ENCODE assay signal across 8 cellular contexts in genomic region chr13:48078251-48078656, GRCh38. TPM values are rescaled to one million over a fixed set of nuclear protein-coding genes. Genes with fewer than 3 reads are reported as not detected.
DNase-seq lines count a peak whose midpoint lies in the region; ATAC-seq and TF ChIP-seq lines count a peak whose summit lies in the region.

No MANE protein-coding gene starts in this region.

- H3K27me3 ChIP-seq in spleen (replicated peaks in 1 of 7) = no peaks in the 10 kb centered on the region

- H3K27me3 Mint-ChIP-seq in activated T-helper 2 cell treated with anti-CD3 and anti-CD28 coated beads, Interferon-gamma antibody, Interleukin-2, Interleukin-4, amounts not matched to agents 10 μg/mL and 5 μg/mL and 100 μg/mL, durations not matched to agents 14 hours and 24 hours and 36 hours (ENCODE audit: low read depth) = no peaks in the 10 kb centered on the region

- H3K4me1 Mint-ChIP-seq in activated T-helper 2 cell treated with anti-CD3 and anti-CD28 coated beads, Interferon-gamma antibody, Interleukin-2, Interleukin-4, amounts not matched to agents 10 μg/mL and 5 μg/mL and 100 μg/mL, durations not matched to agents 14 hours and 24 hours and 36 hours (ENCODE audit: low read depth) = peaks cover 2% of the 10 kb centered on the region

- H3K36me3 Mint-ChIP-seq in activated T-helper 2 cell treated with anti-CD3 and anti-CD28 coated beads, Interferon-gamma antibody, Interleukin-2, Interleukin-4, amounts not matched to agents 10 μg/mL and 5 μg/mL and 100 μg/mL, durations not matched to agents 14 hours and 24 hours and 36 hours (ENCODE audit: low read depth) = peaks cover 85% of the 10 kb centered on the region

- H3K9me3 Mint-ChIP-seq in activated T-helper 2 cell treated with anti-CD3 and anti-CD28 coated beads, Interferon-gamma antibody, Interleukin-2, Interleukin-4, amounts not matched to agents 10 μg/mL and 5 μg/mL and 100 μg/mL, durations not matched to agents 14 hours and 24 hours and 36 hours = peaks cover 4% of the 10 kb centered on the region

- TF ChIP-seq CTCF in spleen (IDR thresholded peaks at IDR 0.05 in 8 of 11, conservative IDR thresholded peaks at IDR 0.05 in 3 of 11) (peak in 7 of 11 experiments; percentile 12 to 50 (median 26)), foreskin fibroblast (IDR thresholded peaks at IDR 0.05; ENCODE audit: low read depth, low read length) (no peak)

- peaks cover 0 to 8% (median 2%) of the 10 kb centered on the region in 6 donors for H3K4me1 ChIP-seq in spleen

- no peak for TF ChIP-seq POLR2A in spleen (IDR thresholded peaks at IDR 0.05)

- H3K36me3 ChIP-seq in spleen = peaks cover 0 to 100% (median 90%) of the 10 kb centered on the region in 6 donors

- H3K27ac ChIP-seq in spleen = peak overlapping the region in 4 of 8 donors; percentile 8 to 53 (median 20)

- peaks cover 0 to 4% (median 0%) of the 10 kb centered on the region in 8 donors for H3K9me3 ChIP-seq in spleen

- 28 to 44% (median 38%) methylated on average over 2 of the region's 2 CpGs for WGBS in spleen, 5 donors

- H3K4me3 ChIP-seq in spleen (no peak overlapping the region), foreskin fibroblast (ENCODE audit: low read depth in 1 of 2, low read length in 2 of 2) (no peak overlapping the region)

- intact Hi-C loops in activated T-helper 2 cell treated with anti-CD3 and anti-CD28 coated beads, Interferon-gamma antibody, Interleukin-2, Interleukin-4, amounts not matched to agents 10 μg/mL and 5 μg/mL and 100 μg/mL, durations not matched to agents 14 hours and 24 hours and 36 hours (cut with micrococcal nuclease) = no loop called here
- intact Hi-C loops in spleen (cut with DNase I; ENCODE audit: low total_unique reads) = no loop called here

- DNase-seq in DMS53 (lab: John Stamatoyannopoulos, UW) (peak; percentile 27), DMS53 treated with DMSO at 0.1 percent for 48 hours (lab: John Stamatoyannopoulos, UW; ENCODE audit: unreplicated experiment) (no peak), spleen (no peak), NCI-H1105 treated with DMSO at 0.1 percent for 48 hours (lab: John Stamatoyannopoulos, UW) (no peak), foreskin fibroblast (no peak)
- DNase-seq in activated T-helper 2 cell treated with anti-CD3 and anti-CD28 coated beads, Interferon-gamma antibody, Interleukin-2, Interleukin-4, amounts not matched to agents 10 μg/mL and 5 μg/mL and 100 μg/mL, durations not matched to agents 14 hours and 24 hours and 36 hours (ENCODE audit: low spot score) = no peak

- ATAC-seq in GM21526 (IDR thresholded peaks at IDR 0.05; ENCODE audit: low FRiP score, unreplicated experiment) (peak; percentile 95), HG03575 (IDR thresholded peaks at IDR 0.05; ENCODE audit: extremely low read depth, insufficient number of reproducible peaks, low FRiP score, unreplicated experiment) (peak; percentile 83)

- H3K27ac Mint-ChIP-seq in activated T-helper 2 cell treated with anti-CD3 and anti-CD28 coated beads, Interferon-gamma antibody, Interleukin-2, Interleukin-4, amounts not matched to agents 10 μg/mL and 5 μg/mL and 100 μg/mL, durations not matched to agents 14 hours and 24 hours and 36 hours = peak overlapping the region; percentile 22

- H3K4me3 Mint-ChIP-seq in activated T-helper 2 cell treated with anti-CD3 and anti-CD28 coated beads, Interferon-gamma antibody, Interleukin-2, Interleukin-4, amounts not matched to agents 10 μg/mL and 5 μg/mL and 100 μg/mL, durations not matched to agents 14 hours and 24 hours and 36 hours (ENCODE audit: low read depth) = no peak overlapping the region

RNA-seq across cellular contexts. Expression of gene MED4, which starts 16.6 kb away (rescaled TPM):
- total RNA-seq in activated T-helper 2 cell treated with anti-CD3 and anti-CD28 coated beads, Interferon-gamma antibody, Interleukin-2, Interleukin-4, amounts not matched to agents 10 μg/mL and 5 μg/mL and 100 μg/mL, durations not matched to agents 14 hours and 24 hours and 36 hours = 56.1 and 56.3 TPM in 2 replicates
- total RNA-seq in spleen = 10 to 100 TPM; 35.7 to 50.8 (median 38.1) TPM
- 10 to 100 TPM; 47.3 to 61.7 (median 61.6) TPM for polyA plus RNA-seq in spleen

RNA-seq across cellular contexts. Expression of gene NUDT15, which starts 40.7 kb away (rescaled TPM):
- 12.2 and 15.9 TPM in 2 replicates for total RNA-seq in activated T-helper 2 cell treated with anti-CD3 and anti-CD28 coated beads, Interferon-gamma antibody, Interleukin-2, Interleukin-4, amounts not matched to agents 10 μg/mL and 5 μg/mL and 100 μg/mL, durations not matched to agents 14 hours and 24 hours and 36 hours
- 1 to 10 TPM; 4.5 to 9.4 (median 5.6) TPM for total RNA-seq in spleen
- 1 to 10 TPM; 4.6 to 9.0 (median 6.0) TPM for polyA plus RNA-seq in spleen
